ENCODE assay signal across 10 cellular contexts in the genomic region with DNA sequence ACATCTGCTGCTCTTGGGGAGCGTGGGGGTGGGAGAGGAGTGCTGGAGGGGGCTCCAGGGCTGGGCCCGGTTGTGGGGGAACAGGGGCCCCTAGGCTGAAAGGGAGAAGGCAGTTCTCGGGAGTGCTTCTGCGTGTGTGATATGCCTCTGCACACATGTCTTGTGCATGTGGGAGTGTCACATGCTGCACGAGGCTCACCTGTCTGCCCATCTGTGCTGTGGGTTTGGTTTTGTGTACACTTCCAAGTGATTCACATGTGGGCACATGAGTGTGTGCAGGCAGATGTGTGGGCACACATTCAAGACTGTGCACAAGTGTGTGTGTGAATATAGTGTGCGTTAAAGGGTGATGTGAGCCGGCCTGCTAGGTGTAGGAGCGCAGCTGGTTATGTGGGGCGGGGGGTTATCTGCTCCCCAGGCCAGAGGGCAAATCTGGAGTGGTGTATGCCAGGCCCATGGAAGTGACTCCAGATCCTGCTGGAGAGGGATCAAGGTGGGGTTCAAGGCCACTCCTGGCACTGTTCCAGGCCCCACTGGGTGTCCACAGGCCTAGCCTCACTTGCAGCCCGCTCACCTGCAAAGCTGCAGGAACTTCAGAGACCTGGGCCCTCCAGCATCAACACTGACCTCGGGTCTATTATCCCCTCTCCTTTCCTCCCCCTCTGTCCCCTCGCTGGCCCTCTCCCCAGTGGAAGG. TPM values are rescaled to one million over a fixed set of nuclear protein-coding genes. Genes with fewer than 3 reads are reported as not detected.
A peak's percentile ranks its signal among the peaks of the same experiment; 100 is the strongest.
DNase-seq lines count a peak whose midpoint lies in the region; ATAC-seq, FAIRE-seq and TF ChIP-seq lines count a peak whose summit lies in the region.
"Had no signal": no experiment of that assay in that cellular context is flagged by ENCODE, and none has a peak within 500 bp of the region (broad histone marks: within the 10 kb centered on the region; RNA-seq: fewer than 3 reads in every experiment).

No MANE protein-coding gene starts in this region.

- H3K27me3 ChIP-seq in ACC112 (ENCODE audit: insufficient read depth, low read length) (no peaks in the 10 kb centered on the region), Panc1 (ENCODE audit: control insufficient read depth, insufficient read depth, low read length) (no peaks in the 10 kb centered on the region), pancreas (no peaks in the 10 kb centered on the region)

- DNase-seq in Panc1 (ENCODE audit: low read depth, low spot score) (no peak), fibroblast of the aortic adventitia (ENCODE audit: low read depth) (no peak), pancreas (peak in 3 of 6 donors; percentile 57 to 88 (median 71)), RPMI8226 (no peak), DMS79 treated with DMSO at 0.1 percent for 48 hours (lab: John Stamatoyannopoulos, UW) (no peak)
- DNase-seq: activated CD8-positive, alpha-beta T cell treated with anti-CD3 and anti-CD28 coated beads for 36 hours had no signal

- in situ Hi-C loops in Panc1 (cut with HindIII; ENCODE audit: low pct_unique_long_range_greater_than_20kb, low sequenced_read_pairs), result no loop called here

- peaks cover 30% of the 10 kb centered on the region for H3K4me1 ChIP-seq in ACC112 (ENCODE audit: control insufficient read depth, insufficient read depth, low read length, unreplicated experiment)
- peaks cover 61% of the 10 kb centered on the region for H3K4me1 ChIP-seq in Panc1 (ENCODE audit: control insufficient read depth, insufficient read depth, low read length)
- H3K4me1 ChIP-seq in pancreas, result peaks cover 25 to 30% (median 25%) of the 10 kb centered on the region in 3 donors

- no peaks in the 10 kb centered on the region for H3K9me3 ChIP-seq in Panc1 (ENCODE audit: control insufficient read depth, insufficient read depth, low read depth, low read length)
- no peaks in the 10 kb centered on the region for H3K9me3 ChIP-seq in pancreas

- no peak for FAIRE-seq in pancreas (lab: Jason Lieb, UNC)
- FAIRE-seq: islet of Langerhans had no signal

- TF ChIP-seq CTCF in Panc1 (IDR thresholded peaks at IDR 0.05) (no peak), fibroblast of the aortic adventitia (IDR thresholded peaks at IDR 0.05; ENCODE audit: insufficient read depth, low read length) (no peak), pancreas (IDR thresholded peaks at IDR 0.05) (no peak)

- 64 to 69% methylated on average over 12 of the region's 12 CpGs for WGBS in pancreas, 2 donors

- H3K36me3 ChIP-seq in ACC112 (ENCODE audit: insufficient read depth, low read length), result no peaks in the 10 kb centered on the region
- no peaks in the 10 kb centered on the region; the same call in 1 of the 2 replicates for H3K36me3 ChIP-seq in Panc1 (ENCODE audit: control insufficient read depth, insufficient read depth, low read length)
- no peaks in the 10 kb centered on the region for H3K36me3 ChIP-seq in pancreas

- H3K4me3 ChIP-seq in ACC112 (ENCODE audit: low read depth, low read length) (peak overlapping the region; percentile 85), Panc1 (ENCODE audit: low read depth in 2 of 2, low read length in 2 of 2) (peak overlapping the region; percentile 53 to 70), fibroblast of the aortic adventitia (ENCODE audit: low read depth, low read length) (peak overlapping the region; percentile 72), pancreas (peak overlapping the region in 2 of 4 donors; percentile 87 to 94)

- BruUV-seq in Panc1 (replicated peaks; lab: Mats Ljungman, UMichigan), result no TSS peak

- ATAC-seq in Panc1, result no peak
- no peak for ATAC-seq in pancreas
- ATAC-seq in HG03378 (IDR thresholded peaks at IDR 0.05; ENCODE audit: unreplicated experiment), result no peak
- ATAC-seq in HG02623 (IDR thresholded peaks at IDR 0.05; ENCODE audit: unreplicated experiment), result no peak
- ATAC-seq: activated CD8-positive, alpha-beta T cell treated with anti-CD3 and anti-CD28 coated beads for 36 hours had no signal

- POLR2A ChIA-PET in Panc1 (lab: Charles Lee), result interaction anchor here (0.6 kb wide), 1 partner anchor 58 kb away, joined by 3 read pairs; no protein-coding TSS in a partner anchor

- CTCF ChIA-PET in Panc1 (lab: Charles Lee), result interaction anchor here (0.5 kb wide), 1 partner anchor 96 kb away, joined by 3 read pairs; the partner anchor contains the start of gene SLC38A10

- H3K27ac ChIP-seq in ACC112 (ENCODE audit: low read depth, low read length), result 0 out of 2 replicates have a peak overlapping the region, but pooled peaks have one; percentile 4
- peak overlapping the region; percentile 100 for H3K27ac ChIP-seq in Panc1 (ENCODE audit: low read length)
- H3K27ac ChIP-seq in pancreas, result peak overlapping the region; percentile 86 to 95 (median 93)

- peaks cover 25% of the 10 kb centered on the region for H3K79me2 ChIP-seq in ACC112 (ENCODE audit: control insufficient read depth, insufficient read depth, low read length, unreplicated experiment)

- no peak overlapping the region for H2AFZ ChIP-seq in ACC112 (ENCODE audit: low read length, unreplicated experiment)

- intact Hi-C loops in Panc1 (cut with micrococcal nuclease; ENCODE audit: unreplicated experiment), result loop anchor here (5.0 kb wide), 1 partner anchor 126 kb away; no protein-coding TSS in a partner anchor
- intact Hi-C loops in pancreas (cut with DNase I), result loop anchor here in 1 of 3 donors (10.0 kb wide), 1 partner anchor 97 kb away; the partner anchor contains the start of gene SLC38A10

RNA-seq across cellular contexts. Expression of gene BAHCC1, which starts 3.8 kb away (rescaled TPM):
- total RNA-seq in Panc1 (2021; ENCODE audit: unreplicated experiment) (77.4 TPM), fibroblast of the aortic adventitia (ENCODE audit: low replicate concordance) (11.7 and 14.3 TPM in 2 replicates), pancreas (10 to 100 TPM in 2 of 6 donors, 1 to 10 TPM in 4; 8.0 to 11.5 (median 9.6) TPM)
- 129 TPM for polyA plus RNA-seq in Panc1 (2012; ENCODE audit: insufficient read length)
- 10 to 100 TPM; 11.4 to 24.1 TPM for polyA plus RNA-seq in pancreas

Comparison
In these comparisons a context has a peak if more than half of its experiments do, and no peak if none do; other contexts are left out.
1. H3K27ac ChIP-seq: peak in every context shown above with its lines; median percentile 100 in Panc1; 93 in pancreas; 4 in ACC112.